8 cellular contexts compared by ENCODE assay signal in genomic region chr1:179882253-179883039, GRCh38. TPM values are rescaled to one million over a fixed set of nuclear protein-coding genes. Genes with fewer than 3 reads are reported as not detected.
A peak's percentile ranks its signal among the peaks of the same experiment; 100 is the strongest.
DNase-seq lines count a peak whose midpoint lies in the region; ATAC-seq and TF ChIP-seq lines count a peak whose summit lies in the region.

TSS of gene TOR1AIP1 (plus strand) at chr1:179882285. CDS start at chr1:179882503, 218 bp downstream.

- peak within 1 kb of the TSS; percentile 97 for H3K9ac ChIP-seq in mucosa of stomach (ENCODE audit: low read length)

- H3K9me3 Mint-ChIP-seq in activated T-cell treated with anti-CD3 and anti-CD28 coated beads, Interleukin-2, amount 50 U/mL, for 24 hours = no peaks in the 10 kb centered on the region

- H3K4me3 ChIP-seq in mucosa of stomach (ENCODE audit: low read length) = peak within 1 kb of the TSS; percentile 90

- DNase-seq in DMS79 treated with DMSO at 0.1 percent for 48 hours (lab: John Stamatoyannopoulos, UW) (peak; percentile 100), KG1 (lab: John Stamatoyannopoulos, UW) (peak; percentile 98), erythroblast (lab: John Stamatoyannopoulos, UW) (peak; percentile 98 to 99)
- DNase-seq in activated T-cell treated with anti-CD3 and anti-CD28 coated beads, Interleukin-2, amount 50 U/mL, for 24 hours = peak; percentile 97
- DNase-seq in stimulated activated CD8-positive, alpha-beta memory T cell treated with anti-CD3 and anti-CD28 coated beads, Interleukin-7, amount 100 ng/mL, for 1 hour (ENCODE audit: low read depth in 2 of 2) = peak; percentile 90 to 93

- H3K4me1 Mint-ChIP-seq in activated T-cell treated with anti-CD3 and anti-CD28 coated beads, Interleukin-2, amount 50 U/mL, for 24 hours (ENCODE audit: low read depth) = peaks cover 65% of the 10 kb centered on the region

- H3K4me1 ChIP-seq in mucosa of stomach (ENCODE audit: control insufficient read depth, insufficient read depth, low read length) = peaks cover 9% of the 10 kb centered on the region

- H3K27me3 Mint-ChIP-seq in activated T-cell treated with anti-CD3 and anti-CD28 coated beads, Interleukin-2, amount 50 U/mL, for 24 hours = no peaks in the 10 kb centered on the region

- H3K27ac Mint-ChIP-seq in activated T-cell treated with anti-CD3 and anti-CD28 coated beads, Interleukin-2, amount 50 U/mL, for 24 hours = peak within 1 kb of the TSS; percentile 100

- H3K36me3 ChIP-seq in mucosa of stomach (ENCODE audit: control insufficient read depth, insufficient read depth, low read length) = no peaks in the 10 kb centered on the region

- no peaks in the 10 kb centered on the region for H3K27me3 ChIP-seq in mucosa of stomach (ENCODE audit: control insufficient read depth, insufficient read depth, low read length)

- TF ChIP-seq POLR2A in erythroblast (IDR thresholded peaks at IDR 0.05; ENCODE audit: low read length) = peak; percentile 98

- no peaks in the 10 kb centered on the region for H3K9me3 ChIP-seq in mucosa of stomach (ENCODE audit: control insufficient read depth, low read length)

- H3K4me3 Mint-ChIP-seq in activated T-cell treated with anti-CD3 and anti-CD28 coated beads, Interleukin-2, amount 50 U/mL, for 24 hours = peak within 1 kb of the TSS; percentile 94

- H3K36me3 Mint-ChIP-seq in activated T-cell treated with anti-CD3 and anti-CD28 coated beads, Interleukin-2, amount 50 U/mL, for 24 hours (ENCODE audit: low read depth) = peaks cover 59% of the 10 kb centered on the region

- ATAC-seq in GM21723 (IDR thresholded peaks at IDR 0.05; ENCODE audit: unreplicated experiment) = peak; percentile 75

TF ChIP-seq in PFSK-1, 5 proteins besides CTCF, POLR2A, EP300 and RAD21:
- TF ChIP-seq SIN3A (IDR thresholded peaks at IDR 0.05; ENCODE audit: borderline replicate concordance, insufficient read depth, low read length) (peak; percentile 78; the same call in 1 of the 2 replicates), TAF1 (IDR thresholded peaks at IDR 0.05; ENCODE audit: borderline replicate concordance, insufficient read depth, low read length) (peak; percentile 99; the same call in 1 of the 2 replicates), REST (IDR thresholded peaks at IDR 0.05; ENCODE audit: insufficient read depth in 1 of 2, low read depth in 2 of 2, low read length in 2 of 2) (no peak; a peak in 2 of 4 replicates), POLR2AphosphoS5 (IDR thresholded peaks at IDR 0.05; ENCODE audit: low read depth, low read length) (peak; percentile 37), FOXP2 (optimal IDR thresholded peaks at IDR 0.05; ENCODE audit: borderline replicate concordance, extremely low read depth, extremely low read length, insufficient read depth) (peak; percentile 61)

RNA-seq across cellular contexts. Expression of gene TOR1AIP1, which starts in this region (rescaled TPM):
- polyA plus RNA-seq in PFSK-1 (2012; ENCODE audit: insufficient read length, low read depth) = 14.6 TPM

Comparison
In these comparisons a context has a peak if more than half of its experiments do, and no peak if none do; other contexts are left out.
1. Peak in every context shown above with its lines: DNase-seq, ATAC-seq and H3K4me3 ChIP-seq.